1 cellular context compared by ENCODE assay signal in genomic region chr11:108246885-108247284, GRCh38.
A peak's percentile ranks its signal among the peaks of the same experiment; 100 is the strongest.
TF ChIP-seq lines count a peak whose summit lies in the region.

No MANE protein-coding gene starts in this region.

TF ChIP-seq in IMR-90, 13 proteins besides CTCF, POLR2A, EP300 and RAD21:
- TF ChIP-seq MAZ (IDR thresholded peaks at IDR 0.05; ENCODE audit: borderline replicate concordance, low read depth, low read length) (no peak), CEBPB (IDR thresholded peaks at IDR 0.05; ENCODE audit: low read depth, low read length) (peak; percentile 57)
